In genomic region chr16:87505834-87506233, GRCh38 we compare ENCODE assay signal across 34 cellular contexts.
"Had no signal": no experiment of that assay in that cellular context is flagged by ENCODE, and none has a peak within 500 bp of the region (broad histone marks: within the 10 kb centered on the region; RNA-seq: fewer than 3 reads in every experiment).

No MANE protein-coding gene starts in this region.

- ATAC-seq: activated CD8-positive, alpha-beta T cell treated with anti-CD3 and anti-CD28 coated beads for 36 hours; activated naive CD4-positive, alpha-beta T cell treated with anti-CD3 and anti-CD28 coated beads, Interleukin-2, amount 50 U/mL, for 72 hours; activated T-cell treated with anti-CD3 and anti-CD28 coated beads, Interleukin-2, amount 50 U/mL, for 4 hours; activated T-cell treated with anti-CD3 and anti-CD28 coated beads, Interleukin-2, amount 50 U/mL, for 72 hours; activated T-helper 17 cell treated with anti-CD3 and anti-CD28 coated beads, Interleukin-2, amount 50 U/mL, for 72 hours; body of pancreas had no signal

- H3K4me3 ChIP-seq: adrenal gland, body of pancreas, breast epithelium had no signal

- FAIRE-seq: astrocyte, TTC549 had no signal

- H3K27me3 ChIP-seq: adrenal gland, body of pancreas, brain microvascular endothelial cell, breast epithelium had no signal

- DNase-seq: activated B cell treated with CpG ODN at 0.5 μM for 24 hours; activated CD4-positive, alpha-beta memory T cell treated with anti-CD3 and anti-CD28 coated beads for 36 hours; activated CD4-positive, alpha-beta T cell treated with anti-CD3 and anti-CD28 coated beads for 4 hours; activated CD4-positive, alpha-beta T cell treated with anti-CD3 and anti-CD28 coated beads, Interleukin-2, amount 10 ng/mL, durations not matched to agents 24 days and 14 days; activated CD4-positive, alpha-beta T cell treated with anti-CD3 and anti-CD28 coated beads, Interleukin-2, amount 50 U/mL, for 1 hour; activated CD4-positive, alpha-beta T cell treated with anti-CD3 and anti-CD28 coated beads, Interleukin-2, amount 50 U/mL, for 4 hours; activated CD4-positive, CD25-positive, alpha-beta regulatory T cell treated with anti-CD3 and anti-CD28 coated beads, Interleukin-2, amount 50 U/mL, for 72 hours; activated CD8-positive, alpha-beta memory T cell treated with anti-CD3 and anti-CD28 coated beads, Interleukin-2, amount 50 U/mL, for 4 hours; activated CD8-positive, alpha-beta T cell treated with anti-CD3 and anti-CD28 coated beads for 36 hours; activated effector memory CD4-positive, alpha-beta T cell treated with anti-CD3 and anti-CD28 coated beads, Interleukin-2, amount 50 U/mL, for 16 hours; activated gamma-delta T cell treated with Interleukin-2 at 50 U/mL for 16 hours; activated naive CD4-positive, alpha-beta T cell; activated naive CD4-positive, alpha-beta T cell treated with anti-CD3 and anti-CD28 coated beads for 36 hours; activated naive CD4-positive, alpha-beta T cell treated with anti-CD3 and anti-CD28 coated beads, Interleukin-2, amount 50 U/mL, for 16 hours; activated naive CD8-positive, alpha-beta T cell treated with anti-CD3 and anti-CD28 coated beads for 36 hours; activated T-cell treated with anti-CD3 and anti-CD28 coated beads for 4 hours; activated T-cell treated with anti-CD3 and anti-CD28 coated beads, Interleukin-2, amount 50 U/mL, for 1 hour; activated T-cell treated with anti-CD3 and anti-CD28 coated beads, Interleukin-2, amount 50 U/mL, for 4 hours; activated T-cell treated with anti-CD3 and anti-CD28 coated beads, Interleukin-2, amount 50 U/mL, for 72 hours; adrenal gland; amniotic stem cell; aorta; body of pancreas; brain microvascular endothelial cell; central memory CD4-positive, alpha-beta T cell; T-helper 1 cell; T-helper 2 cell; T-helper 9 cell had no signal

- H3K4me1 ChIP-seq: adrenal gland, breast epithelium had no signal

- H3K9me3 ChIP-seq: adrenal gland, body of pancreas, breast epithelium had no signal

- H3K27ac ChIP-seq: adrenal gland, body of pancreas, brain microvascular endothelial cell, breast epithelium, VCaP had no signal

- H3K36me3 ChIP-seq: adrenal gland, brain microvascular endothelial cell, breast epithelium had no signal
